ENCODE assay signal across 24 cellular contexts in the genomic region with DNA sequence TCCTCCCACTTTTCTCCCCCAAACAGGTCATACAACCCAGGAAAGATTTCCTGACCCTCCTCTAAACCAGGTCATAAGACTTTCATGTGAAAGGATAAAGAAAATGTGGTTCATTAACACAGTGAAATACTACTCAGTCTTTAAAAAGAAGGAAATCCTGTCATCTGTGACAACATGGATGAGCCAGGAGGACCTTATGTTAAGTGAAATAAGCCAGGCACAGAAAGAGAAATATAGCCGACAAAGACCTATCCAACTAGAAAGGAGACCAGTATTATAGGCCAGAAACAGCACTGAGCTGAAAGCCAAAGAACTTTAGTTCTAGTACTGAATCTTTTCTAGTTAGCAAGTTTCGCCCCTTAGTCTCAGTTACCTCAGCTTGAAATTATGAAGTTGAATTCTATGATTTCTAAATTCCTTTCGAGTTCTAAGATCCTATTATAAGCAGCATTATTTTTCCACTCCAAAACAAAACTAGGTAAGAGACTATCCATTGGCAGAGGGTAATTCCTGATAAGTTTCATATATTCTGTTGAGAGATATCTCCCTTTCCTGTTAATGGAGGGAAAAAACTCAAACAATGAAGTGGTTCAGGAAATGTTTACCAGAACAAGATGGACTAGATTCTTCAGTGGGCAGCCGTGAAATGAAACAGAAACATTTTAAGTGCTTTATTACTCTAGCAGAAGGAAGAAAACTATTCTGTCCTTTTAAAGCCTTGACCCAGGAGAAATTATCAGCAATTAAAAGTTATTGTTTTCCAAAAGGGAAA. TPM values are rescaled to one million over a fixed set of nuclear protein-coding genes. Genes with fewer than 3 reads are reported as not detected.
DNase-seq lines count a peak whose midpoint lies in the region; ATAC-seq, FAIRE-seq and TF ChIP-seq lines count a peak whose summit lies in the region.
"Had no signal": no experiment of that assay in that cellular context is flagged by ENCODE, and none has a peak within 500 bp of the region (broad histone marks: within the 10 kb centered on the region; RNA-seq: fewer than 3 reads in every experiment).

No MANE protein-coding gene starts in this region.

- DNase-seq in endothelial cell of umbilical vein (ENCODE audit: low read depth, low spot score) (peak; percentile 71), smooth muscle cell (lab: John Stamatoyannopoulos, UW; ENCODE audit: unreplicated experiment) (no peak), NCI-H2196 (lab: John Stamatoyannopoulos, UW; ENCODE audit: unreplicated experiment) (no peak), tibial nerve (ENCODE audit: low spot score in 2 of 2) (no peak), ureter (ENCODE audit: low spot score) (no peak)
- DNase-seq: activated CD8-positive, alpha-beta memory T cell treated with anti-CD3 and anti-CD28 coated beads, Interleukin-2, amount 50 U/mL, for 48 hours; activated effector memory CD4-positive, alpha-beta T cell treated with Interleukin-2 at 50 U/mL for 16 hours; central memory CD4-positive, alpha-beta T cell; DMS 273 treated with DMSO at 0.1 percent for 48 hours; GF-D8; glutamatergic neuron; H7; NCI-H1436; NCI-H2171 treated with DMSO at 0.1 percent for 48 hours; PC-9; stimulated activated naive B cell treated with anti-CD40 and anti-IgM and Interleukin-4, amounts not matched to agents 10 μg/mL and 1 μg/mL and 100 μg/mL, for 72 hours; T-helper 2 cell had no signal

- H3K4me2 ChIP-seq in endothelial cell of umbilical vein (ENCODE audit: insufficient read depth, low read length) (no peak overlapping the region), smooth muscle cell (peak overlapping the region; percentile 28)
- H3K4me2 ChIP-seq: PC-9 had no signal

- POLR2A ChIA-PET in endothelial cell of umbilical vein (lab: Charles Lee) = no interaction called here

- CTCF ChIA-PET in endothelial cell of umbilical vein (lab: Charles Lee) = interaction anchor here (1.1 kb wide), 1 partner anchor 158 kb away, joined by 3 read pairs; no protein-coding TSS in a partner anchor

- peaks cover 13% of the 10 kb centered on the region for H3F3A ChIP-seq in smooth muscle cell (ENCODE audit: low read depth)

- H3K27me3 ChIP-seq in HUES48 (ENCODE audit: control insufficient read depth, insufficient read depth, low read length) (no peaks in the 10 kb centered on the region), endothelial cell of umbilical vein (ENCODE audit: control insufficient read depth in 2 of 2, insufficient read depth in 2 of 2, low read length in 2 of 2) (no peaks in the 10 kb centered on the region), smooth muscle cell (ENCODE audit: low read depth) (no peaks in the 10 kb centered on the region), tibial nerve (no peaks in the 10 kb centered on the region)
- H3K27me3 ChIP-seq: SJSA1 had no signal

- H2AFZ ChIP-seq in endothelial cell of umbilical vein (ENCODE audit: low read depth, low read length) = no peak overlapping the region
- peak overlapping the region; percentile 35 for H2AFZ ChIP-seq in smooth muscle cell (ENCODE audit: low read depth)
- H2AFZ ChIP-seq: PC-9 had no signal

- H3K9me1 ChIP-seq in endothelial cell of umbilical vein (replicated peaks; ENCODE audit: control insufficient read depth, extremely low read depth, insufficient read depth, low read length) = no peaks in the 10 kb centered on the region

- no peak overlapping the region for H3K4me3 ChIP-seq in HUES48 (ENCODE audit: low read depth, low read length)
- H3K4me3 ChIP-seq in endothelial cell of umbilical vein (replicated peaks in 1 of 3; ENCODE audit: insufficient read depth in 1 of 3, low read depth in 1 of 3, low read length in 3 of 3) = no peak overlapping the region
- no peak overlapping the region for H3K4me3 ChIP-seq in mesodermal cell (ENCODE audit: extremely low read depth, insufficient read depth, low read length, poor library complexity, severe bottlenecking)
- no peak overlapping the region for H3K4me3 ChIP-seq in smooth muscle cell
- H3K4me3 ChIP-seq in tibial nerve = no peak overlapping the region
- H3K4me3 ChIP-seq: PC-9, SJSA1 had no signal

- H4K20me1 ChIP-seq in endothelial cell of umbilical vein (replicated peaks; ENCODE audit: control insufficient read depth, extremely low read depth, insufficient read depth, low read length) = no peaks in the 10 kb centered on the region
- no peaks in the 10 kb centered on the region for H4K20me1 ChIP-seq in smooth muscle cell (ENCODE audit: low read depth)

- H3K9me3 ChIP-seq in HUES48 (ENCODE audit: control insufficient read depth, insufficient read depth, low read length) (no peaks in the 10 kb centered on the region), endothelial cell of umbilical vein (replicated peaks; ENCODE audit: control insufficient read depth, insufficient read depth, low read length) (no peaks in the 10 kb centered on the region), mesodermal cell (ENCODE audit: control insufficient read depth, low read length) (no peaks in the 10 kb centered on the region), smooth muscle cell (replicated peaks; ENCODE audit: low read depth) (no peaks in the 10 kb centered on the region), tibial nerve (no peaks in the 10 kb centered on the region)
- H3K9me3 ChIP-seq: SJSA1 had no signal

- no peak for TF ChIP-seq EP300 in tibial nerve (IDR thresholded peaks at IDR 0.05)

- dilution Hi-C loops in endothelial cell of umbilical vein (cut with MboI; ENCODE audit: extremely low pct_ligation_motif_present, low sequenced_read_pairs) = no loop called here

- H3K9ac ChIP-seq in HUES48 (ENCODE audit: low read depth, low read length) (no peak overlapping the region), endothelial cell of umbilical vein (replicated peaks; ENCODE audit: extremely low read depth, insufficient read depth, low read length) (no peak overlapping the region), smooth muscle cell (ENCODE audit: low read depth) (peak overlapping the region; percentile 69)

- ATAC-seq in GM19351 (IDR thresholded peaks at IDR 0.05; ENCODE audit: unreplicated experiment) = no peak
- ATAC-seq: stimulated activated naive B cell treated with anti-CD40 and anti-IgM and Interleukin-4, amounts not matched to agents 10 μg/mL and 1 μg/mL and 100 μg/mL, for 72 hours had no signal

- H3K27ac ChIP-seq in HUES48 (ENCODE audit: low read depth, low read length) (peak overlapping the region; percentile 6), endothelial cell of umbilical vein (ENCODE audit: insufficient read depth, low read depth, low read length) (no peak overlapping the region), mesodermal cell (ENCODE audit: low read depth, low read length, severe bottlenecking) (peak overlapping the region; percentile 79), smooth muscle cell (ENCODE audit: low read depth) (peak overlapping the region; percentile 95), tibial nerve (peak overlapping the region in 2 of 4 donors; percentile 26 to 45)
- H3K27ac ChIP-seq: PC-9, SJSA1, VCaP had no signal

- WGBS in mesodermal cell (ENCODE audit: insufficient coverage in 2 of 2), 2 experiments = 75 to 88% methylated on average over 2 of the region's 4 CpGs
- WGBS in smooth muscle cell (ENCODE audit: low lambda C conversion rate) = 61% methylated on average over 4 of the region's 4 CpGs
- 59 to 63% methylated on average over 4 of the region's 4 CpGs for WGBS in tibial nerve, 2 donors

- no TSS peak for BruUV-seq in endothelial cell of umbilical vein (replicated peaks; lab: Mats Ljungman, UMichigan)

- peaks cover 68% of the 10 kb centered on the region for H3K4me1 ChIP-seq in HUES48 (ENCODE audit: control insufficient read depth, insufficient read depth, low read length)
- H3K4me1 ChIP-seq in endothelial cell of umbilical vein (ENCODE audit: control insufficient read depth, extremely low read depth, insufficient read depth, low read length) = no peaks in the 10 kb centered on the region
- H3K4me1 ChIP-seq in mesodermal cell (ENCODE audit: control insufficient read depth, insufficient read depth, low read length, poor library complexity, severe bottlenecking) = peaks cover 5% of the 10 kb centered on the region
- H3K4me1 ChIP-seq in smooth muscle cell (ENCODE audit: low read depth) = peaks cover 4% of the 10 kb centered on the region
- H3K4me1 ChIP-seq in tibial nerve = peaks cover 0 to 6% (median 0%) of the 10 kb centered on the region in 4 donors
- H3K4me1 ChIP-seq: SJSA1 had no signal

- peak; percentile 4 for FAIRE-seq in endothelial cell of umbilical vein (lab: Jason Lieb, UNC)
- FAIRE-seq: GM12891 had no signal

- no peaks in the 10 kb centered on the region for H3K79me2 ChIP-seq in endothelial cell of umbilical vein (ENCODE audit: control insufficient read depth, insufficient read depth, low read length)
- H3K79me2 ChIP-seq in smooth muscle cell (ENCODE audit: low read depth) = no peaks in the 10 kb centered on the region

- no peaks in the 10 kb centered on the region for H3K36me3 ChIP-seq in HUES48 (ENCODE audit: control insufficient read depth, insufficient read depth, low read length)
- H3K36me3 ChIP-seq in endothelial cell of umbilical vein (ENCODE audit: control insufficient read depth in 2 of 2, extremely low read depth in 1 of 2, insufficient read depth in 2 of 2, low read length in 2 of 2) = no peaks in the 10 kb centered on the region
- H3K36me3 ChIP-seq in mesodermal cell (ENCODE audit: control insufficient read depth, insufficient read depth, low read length) = no peaks in the 10 kb centered on the region
- no peaks in the 10 kb centered on the region for H3K36me3 ChIP-seq in smooth muscle cell (ENCODE audit: low read depth)
- no peaks in the 10 kb centered on the region for H3K36me3 ChIP-seq in tibial nerve
- H3K36me3 ChIP-seq: SJSA1 had no signal

- TF ChIP-seq CTCF in endothelial cell of umbilical vein (IDR thresholded peaks at IDR 0.05; ENCODE audit: extremely low read depth in 1 of 2, insufficient read depth in 1 of 2, low read depth in 1 of 2, low read length in 2 of 2) (no peak), smooth muscle cell (IDR thresholded peaks at IDR 0.05; ENCODE audit: borderline replicate concordance, insufficient read depth, poor library complexity, severe bottlenecking) (no peak), tibial nerve (IDR thresholded peaks at IDR 0.05) (no peak)

- TF ChIP-seq POLR2A in endothelial cell of umbilical vein (IDR thresholded peaks at IDR 0.05; ENCODE audit: low read depth, low read length) = no peak
- TF ChIP-seq POLR2A in tibial nerve (IDR thresholded peaks at IDR 0.05) = no peak

- intact Hi-C loops in endothelial cell of umbilical vein (cut with micrococcal nuclease) = no loop called here

RNA-seq across cellular contexts. Expression of a gene that starts 42.5 kb away (rescaled TPM):
- total RNA-seq in endothelial cell of umbilical vein (3.0 and 3.3 TPM in 2 replicates), smooth muscle cell (10.2 and 13.0 TPM in 2 replicates), tibial nerve (1 to 10 TPM in 3 of 4 donors, under 1 TPM in 1; 0.84 to 7.1 (median 3.6) TPM), ureter (12.4 TPM)
- polyA plus RNA-seq in endothelial cell of umbilical vein (2.1 TPM in 2 replicates), smooth muscle cell (1.6 and 13.1 TPM in 2 replicates)
- 1.5 and 2.0 TPM in 2 replicates for polyA plus RNA-seq in endothelial cell of umbilical vein (2011; cell fraction: cytosol; rRNA removed)
- polyA plus RNA-seq in endothelial cell of umbilical vein (2011; cell fraction: nucleus; rRNA removed) = 2.7 and 3.1 TPM in 2 replicates
- 2.3 and 2.7 TPM in 2 replicates for polyA plus RNA-seq in endothelial cell of umbilical vein (2012)
- 2.6 and 7.0 TPM in 2 replicates for polyA minus RNA-seq in endothelial cell of umbilical vein
- polyA minus RNA-seq in endothelial cell of umbilical vein (2011; cell fraction: cytosol; rRNA and poly(A)+ RNA removed) = not detected
- 4.0 and 4.6 TPM in 2 replicates for polyA minus RNA-seq in endothelial cell of umbilical vein (2011; cell fraction: nucleus; rRNA and poly(A)+ RNA removed)
- 8.8 TPM for polyA plus RNA-seq in mesodermal cell (2013, experiment 1 of 2)
- polyA plus RNA-seq in mesodermal cell (2013, experiment 2 of 2) = 7.7 TPM
- polyA plus RNA-seq: CD14-positive monocyte had no signal
